ENCODE assay signal across 16 cellular contexts in the genomic region with DNA sequence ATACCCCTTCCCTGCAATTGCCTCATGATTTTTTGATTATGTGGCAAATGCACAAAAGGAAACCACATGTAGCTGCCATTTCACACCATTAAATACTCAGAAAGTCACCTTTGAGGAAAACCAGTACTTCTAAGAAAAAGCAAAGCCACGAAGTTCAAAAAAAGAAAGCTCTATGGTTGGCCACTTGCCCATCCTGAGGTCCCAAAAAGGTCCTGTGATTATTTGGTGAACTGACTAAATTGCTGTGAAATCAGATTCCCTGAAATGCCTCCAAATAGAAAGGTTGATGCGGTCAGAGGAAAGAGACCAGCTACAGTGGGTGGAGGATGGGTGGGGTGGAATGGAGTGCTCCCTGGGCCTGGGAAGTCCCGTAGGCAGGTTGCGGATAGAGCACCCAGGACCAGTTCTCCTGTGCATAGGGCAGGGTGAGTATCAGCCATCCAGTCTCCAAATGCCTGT. TPM values are rescaled to one million over a fixed set of nuclear protein-coding genes. Genes with fewer than 3 reads are reported as not detected.
A peak's percentile ranks its signal among the peaks of the same experiment; 100 is the strongest.
DNase-seq lines count a peak whose midpoint lies in the region; ATAC-seq and TF ChIP-seq lines count a peak whose summit lies in the region.
"Had no signal": no experiment of that assay in that cellular context is flagged by ENCODE, and none has a peak within 500 bp of the region (broad histone marks: within the 10 kb centered on the region; RNA-seq: fewer than 3 reads in every experiment).

No MANE protein-coding gene starts in this region.

- no peaks in the 10 kb centered on the region for H3K27me3 Mint-ChIP-seq in activated T-cell treated with anti-CD3 and anti-CD28 coated beads, Interleukin-2, amount 50 U/mL, for 72 hours (ENCODE audit: low read depth)
- H3K27me3 Mint-ChIP-seq in activated T-cell treated with anti-CD3 and anti-CD28 coated beads, Interleukin-2, amount 50 U/mL, for 4 hours (ENCODE audit: low read depth): no peaks in the 10 kb centered on the region
- H3K27me3 Mint-ChIP-seq in activated naive CD8-positive, alpha-beta T cell treated with anti-CD3 and anti-CD28 coated beads, Interleukin-2, amount 10 ng/mL, durations not matched to agents 7 days and 5 days: no peaks in the 10 kb centered on the region
- H3K27me3 Mint-ChIP-seq: IgD-negative memory B cell had no signal

- in situ Hi-C loops in GM13976 (cut with MboI; ENCODE audit: low sequenced_read_pairs, unreplicated experiment): no loop called here

- peak overlapping the region in 1 of 2 donors; percentile 35 for H3K4me3 Mint-ChIP-seq in activated T-cell treated with anti-CD3 and anti-CD28 coated beads, Interleukin-2, amount 50 U/mL, for 72 hours
- H3K4me3 Mint-ChIP-seq in activated T-cell treated with anti-CD3 and anti-CD28 coated beads, Interleukin-2, amount 50 U/mL, for 4 hours: no peak overlapping the region
- peak overlapping the region; percentile 62 for H3K4me3 Mint-ChIP-seq in activated naive CD8-positive, alpha-beta T cell treated with anti-CD3 and anti-CD28 coated beads, Interleukin-2, amount 10 ng/mL, durations not matched to agents 7 days and 5 days
- H3K4me3 Mint-ChIP-seq: H9, IgD-negative memory B cell had no signal

- no peak overlapping the region for H3K27ac Mint-ChIP-seq in activated T-cell treated with anti-CD3 and anti-CD28 coated beads, Interleukin-2, amount 50 U/mL, for 72 hours
- peak overlapping the region; percentile 81 for H3K27ac Mint-ChIP-seq in activated naive CD8-positive, alpha-beta T cell treated with anti-CD3 and anti-CD28 coated beads, Interleukin-2, amount 10 ng/mL, durations not matched to agents 7 days and 5 days
- H3K27ac Mint-ChIP-seq: H9, IgD-negative memory B cell had no signal

- TF ChIP-seq CTCF in VCaP (conservative IDR thresholded peaks at IDR 0.05) (no peak), GM13976 (IDR thresholded peaks at IDR 0.05; ENCODE audit: borderline replicate concordance, control extremely low read depth, extremely low read depth, insufficient read depth, missing control alignments) (no peak)

- DNase-seq in activated T-cell treated with anti-CD3 and anti-CD28 coated beads, Interleukin-2, amount 50 U/mL, for 72 hours: peak in 1 of 2 donors; percentile 6
- no peak for DNase-seq in activated T-cell treated with anti-CD3 and anti-CD28 coated beads, Interleukin-2, amount 50 U/mL, for 4 hours
- DNase-seq in activated naive CD8-positive, alpha-beta T cell treated with anti-CD3 and anti-CD28 coated beads, Interleukin-2, amount 10 ng/mL, durations not matched to agents 7 days and 5 days: peak; percentile 53
- DNase-seq in stimulated activated naive CD8-positive, alpha-beta T cell treated with anti-CD3 and anti-CD28 coated beads, Interleukin-15, Interleukin-2, amounts not matched to agents 100 U/mL and 50 U/mL, for 24 hours: no peak
- DNase-seq in GM13976 (ENCODE audit: low spot score): no peak
- DNase-seq in HK-2 (ENCODE audit: unreplicated experiment): no peak
- DNase-seq: DMS79 treated with DMSO at 0.1 percent for 48 hours, H9, Karpas-422, NCI-H1417 treated with DMSO at 0.1 percent for 48 hours, NCI-H187 treated with DMSO at 0.1 percent for 48 hours, NCI-H226, NCI-H524 had no signal

- H3K36me3 Mint-ChIP-seq in activated T-cell treated with anti-CD3 and anti-CD28 coated beads, Interleukin-2, amount 50 U/mL, for 72 hours (ENCODE audit: insufficient read depth in 2 of 2): peaks cover 0 to 3% of the 10 kb centered on the region in 2 donors
- peaks cover 19% of the 10 kb centered on the region for H3K36me3 Mint-ChIP-seq in activated T-cell treated with anti-CD3 and anti-CD28 coated beads, Interleukin-2, amount 50 U/mL, for 4 hours (ENCODE audit: insufficient read depth)
- peaks cover 83% of the 10 kb centered on the region for H3K36me3 Mint-ChIP-seq in activated naive CD8-positive, alpha-beta T cell treated with anti-CD3 and anti-CD28 coated beads, Interleukin-2, amount 10 ng/mL, durations not matched to agents 7 days and 5 days

- H3K4me1 Mint-ChIP-seq in activated T-cell treated with anti-CD3 and anti-CD28 coated beads, Interleukin-2, amount 50 U/mL, for 72 hours (ENCODE audit: low read depth): no peaks in the 10 kb centered on the region
- peaks cover 13% of the 10 kb centered on the region for H3K4me1 Mint-ChIP-seq in activated T-cell treated with anti-CD3 and anti-CD28 coated beads, Interleukin-2, amount 50 U/mL, for 4 hours (ENCODE audit: low read depth)
- H3K4me1 Mint-ChIP-seq in activated naive CD8-positive, alpha-beta T cell treated with anti-CD3 and anti-CD28 coated beads, Interleukin-2, amount 10 ng/mL, durations not matched to agents 7 days and 5 days: peaks cover 69% of the 10 kb centered on the region
- H3K4me1 Mint-ChIP-seq: H9, IgD-negative memory B cell had no signal

- H3K27ac ChIP-seq in VCaP: peak overlapping the region; percentile 86

- H3K9me3 Mint-ChIP-seq in activated T-cell treated with anti-CD3 and anti-CD28 coated beads, Interleukin-2, amount 50 U/mL, for 72 hours: no peaks in the 10 kb centered on the region
- H3K9me3 Mint-ChIP-seq in activated T-cell treated with anti-CD3 and anti-CD28 coated beads, Interleukin-2, amount 50 U/mL, for 4 hours: no peaks in the 10 kb centered on the region
- H3K9me3 Mint-ChIP-seq in activated naive CD8-positive, alpha-beta T cell treated with anti-CD3 and anti-CD28 coated beads, Interleukin-2, amount 10 ng/mL, durations not matched to agents 7 days and 5 days: peaks cover 10% of the 10 kb centered on the region

- peak; percentile 51 to 74 for ATAC-seq in activated T-cell treated with anti-CD3 and anti-CD28 coated beads, Interleukin-2, amount 50 U/mL, for 72 hours (replicated peaks in 1 of 2)
- no peak for ATAC-seq in activated T-cell treated with anti-CD3 and anti-CD28 coated beads, Interleukin-2, amount 50 U/mL, for 4 hours
- ATAC-seq in activated naive CD8-positive, alpha-beta T cell treated with anti-CD3 and anti-CD28 coated beads, Interleukin-2, amount 10 ng/mL, durations not matched to agents 7 days and 5 days (ENCODE audit: low read depth): peak; percentile 81
- ATAC-seq in stimulated activated naive CD8-positive, alpha-beta T cell treated with anti-CD3 and anti-CD28 coated beads, Interleukin-15, Interleukin-2, amounts not matched to agents 100 U/mL and 50 U/mL, for 24 hours: peak; percentile 57
- ATAC-seq in HG02678 (IDR thresholded peaks at IDR 0.05; ENCODE audit: unreplicated experiment): no peak

- POLR2A ChIA-PET in activated naive CD8-positive, alpha-beta T cell treated with anti-CD3 and anti-CD28 coated beads, Interleukin-2, amount 10 ng/mL, durations not matched to agents 7 days and 5 days (lab: Charles Lee): interaction anchor here (0.6 to 6.4 kb wide), 11 partner anchors 9 to 167 kb away, joined by 3 to 73 read pairs (median 6); a partner anchor contains a TSS

RNA-seq across cellular contexts. Expression of a gene that starts 26.9 kb away (rescaled TPM):
- total RNA-seq in activated T-cell treated with anti-CD3 and anti-CD28 coated beads, Interleukin-2, amount 50 U/mL, for 72 hours: 10 to 100 TPM; 53.8 to 58.0 TPM
- total RNA-seq in activated T-cell treated with anti-CD3 and anti-CD28 coated beads, Interleukin-2, amount 50 U/mL, for 4 hours: 10 to 100 TPM; 80.3 to 89.6 (median 81.2) TPM
- 10 to 100 TPM; 67.2 to 70.0 TPM for total RNA-seq in activated naive CD8-positive, alpha-beta T cell treated with anti-CD3 and anti-CD28 coated beads, Interleukin-2, amount 10 ng/mL, durations not matched to agents 7 days and 5 days

RNA-seq across cellular contexts. Expression of a gene that starts 28.5 kb away (rescaled TPM):
- total RNA-seq in activated T-cell treated with anti-CD3 and anti-CD28 coated beads, Interleukin-2, amount 50 U/mL, for 72 hours: 10 to 100 TPM in 1 of 2 donors, 1 to 10 TPM in 1; 6.9 to 12.9 TPM
- 1 to 10 TPM; 5.6 to 6.3 (median 5.6) TPM for total RNA-seq in activated T-cell treated with anti-CD3 and anti-CD28 coated beads, Interleukin-2, amount 50 U/mL, for 4 hours
- total RNA-seq in activated naive CD8-positive, alpha-beta T cell treated with anti-CD3 and anti-CD28 coated beads, Interleukin-2, amount 10 ng/mL, durations not matched to agents 7 days and 5 days: 10 to 100 TPM; 73.7 to 79.2 TPM

Comparison
In these comparisons a context has a peak if more than half of its experiments do, and no peak if none do; other contexts are left out.
1. ATAC-seq: peak in activated T-cell treated with anti-CD3 and anti-CD28 coated beads, Interleukin-2, amount 50 U/mL, for 72 hours (2 of 2), activated naive CD8-positive, alpha-beta T cell treated with anti-CD3 and anti-CD28 coated beads, Interleukin-2, amount 10 ng/mL, durations not matched to agents 7 days and 5 days (single experiment) and stimulated activated naive CD8-positive, alpha-beta T cell treated with anti-CD3 and anti-CD28 coated beads, Interleukin-15, Interleukin-2, amounts not matched to agents 100 U/mL and 50 U/mL, for 24 hours (single experiment); none in activated T-cell treated with anti-CD3 and anti-CD28 coated beads, Interleukin-2, amount 50 U/mL, for 4 hours (0 of 2) and HG02678 (single experiment).
2. RNA of a gene that starts 28.5 kb away (total RNA-seq): 73.7 to 79.2 TPM in activated naive CD8-positive, alpha-beta T cell treated with anti-CD3 and anti-CD28 coated beads, Interleukin-2, amount 10 ng/mL, durations not matched to agents 7 days and 5 days; 6.9 to 12.9 TPM in activated T-cell treated with anti-CD3 and anti-CD28 coated beads, Interleukin-2, amount 50 U/mL, for 72 hours and 5.6 to 6.3 TPM in activated T-cell treated with anti-CD3 and anti-CD28 coated beads, Interleukin-2, amount 50 U/mL, for 4 hours; every median in the first group is over 4 times any median in the second.